Comparison of ENCODE assay signal across 8 cellular contexts in genomic region chr1:224356685-224357625, GRCh38. TPM values are rescaled to one million over a fixed set of nuclear protein-coding genes. Genes with fewer than 3 reads are reported as not detected.
DNase-seq lines count a peak whose midpoint lies in the region; ATAC-seq and TF ChIP-seq lines count a peak whose summit lies in the region.

Gene CNIH4, plus strand, starts transcription at chr1:224356879. Its CDS starts 46 bp downstream, at chr1:224356925.

- TF ChIP-seq CTCF in GM12875 (IDR thresholded peaks at IDR 0.05; ENCODE audit: borderline replicate concordance, insufficient read depth, low read depth, low read length) = no peak
- no peak for TF ChIP-seq CTCF in heart left ventricle (IDR thresholded peaks at IDR 0.05)
- no peak for TF ChIP-seq CTCF in type B pancreatic cell (conservative IDR thresholded peaks at IDR 0.05)

- peaks cover 0 to 31% (median 18%) of the 10 kb centered on the region in 12 donors for H3K4me1 ChIP-seq in heart left ventricle

- ATAC-seq in HG02798 (IDR thresholded peaks at IDR 0.05; ENCODE audit: poor library complexity, unreplicated experiment) (peak; percentile 99), T-cell (replicated peaks in 1 of 4) (peak; percentile 99), heart left ventricle (peak; percentile 98 to 99 (median 98))

- H3K4me3 Mint-ChIP-seq in T-cell = peak within 1 kb of the TSS; percentile 87 to 97 (median 91)
- peak within 1 kb of the TSS; percentile 96 for H3K4me3 Mint-ChIP-seq in type B pancreatic cell

- H3K4me1 Mint-ChIP-seq in T-cell (peaks cover 24 to 46% (median 46%) of the 10 kb centered on the region in 3 donors), type B pancreatic cell (ENCODE audit: unreplicated experiment) (peaks cover 16% of the 10 kb centered on the region)

- H3K27me3 ChIP-seq in heart left ventricle = no peaks in the 10 kb centered on the region

- DNase-seq in NCI-H1436 (lab: John Stamatoyannopoulos, UW) (peak; percentile 94), T-cell (peak; percentile 80 to 95 (median 91)), heart left ventricle (peak; percentile 91 to 95 (median 93)), pons (ENCODE audit: low spot score) (peak; percentile 97), type B pancreatic cell (ENCODE audit: extremely low spot score, unreplicated experiment) (peak; percentile 89)

- peaks cover 4% of the 10 kb centered on the region for H3K36me3 Mint-ChIP-seq in T-cell
- H3K36me3 Mint-ChIP-seq in type B pancreatic cell = peaks cover 13% of the 10 kb centered on the region

- 0% methylated on average over 53 to 78 of the region's 78 CpGs for WGBS in adipose tissue, 3 donors
- WGBS in heart left ventricle, 4 donors = 0 to 1% (median 0%) methylated on average over 22 to 78 of the region's 78 CpGs

- H3K27ac Mint-ChIP-seq in T-cell (peak within 1 kb of the TSS; percentile 86 to 87), type B pancreatic cell (peak within 1 kb of the TSS; percentile 89)

- TF ChIP-seq POLR2A in heart left ventricle (IDR thresholded peaks at IDR 0.05) = peak in 1 of 2 donors; percentile 83

- no peaks in the 10 kb centered on the region for H3K27me3 Mint-ChIP-seq in T-cell
- no peaks in the 10 kb centered on the region for H3K27me3 Mint-ChIP-seq in type B pancreatic cell

- H3K9me3 ChIP-seq in heart left ventricle = no peaks in the 10 kb centered on the region

- POLR2A ChIA-PET in T-cell (lab: Charles Lee) = interaction anchor here (0.5 to 0.9 kb wide), 2 partner anchors 54 to 72 kb away, joined by 3 to 8 read pairs; no protein-coding TSS in a partner anchor

- H3K9me3 Mint-ChIP-seq in T-cell (no peaks in the 10 kb centered on the region), type B pancreatic cell (no peaks in the 10 kb centered on the region)

- H3K27ac ChIP-seq in adipose tissue (ENCODE audit: low read depth, low read length) (peak within 1 kb of the TSS; percentile 5), heart left ventricle (peak within 1 kb of the TSS; percentile 66 to 95 (median 81))

- peaks cover 0 to 4% (median 0%) of the 10 kb centered on the region in 9 donors for H3K36me3 ChIP-seq in heart left ventricle

- intact Hi-C loops in heart left ventricle (cut with DNase I) = no loop called here

- H3K4me3 ChIP-seq in GM12875 (ENCODE audit: low read depth, low read length) (peak within 1 kb of the TSS; percentile 94), heart left ventricle (peak within 1 kb of the TSS; percentile 48 to 97 (median 86))

- CTCF ChIA-PET in T-cell (lab: Charles Lee) = interaction anchor here in 1 of 2 donors (1.5 kb wide), 1 partner anchor 74 kb away, joined by 3 read pairs; no protein-coding TSS in a partner anchor

RNA-seq across cellular contexts. Expression of gene CNIH4, which starts in this region (rescaled TPM):
- total RNA-seq in T-cell = 10 to 100 TPM; 25.9 to 40.9 (median 38.8) TPM
- polyA plus RNA-seq in adipose tissue = 10 to 100 TPM; 34.2 to 84.1 (median 35.5) TPM
- 10 to 100 TPM; 15.7 to 48.6 (median 31.2) TPM for total RNA-seq in heart left ventricle
- 10 to 100 TPM; 52.2 to 84.6 TPM for polyA plus RNA-seq in heart left ventricle
- total RNA-seq in type B pancreatic cell (ENCODE audit: low replicate concordance) = 53.8 and 59.3 TPM in 2 replicates

Comparison
In these comparisons a context has a peak if more than half of its experiments do, and no peak if none do; other contexts are left out.
1. Peak in every context shown above with its lines: DNase-seq, ATAC-seq, H3K4me3 ChIP-seq and H3K27ac ChIP-seq.